Comparison of ENCODE assay signal across 1 cellular context in genomic region chr12:6961278-6961694, GRCh38.
TF ChIP-seq lines count a peak whose summit lies in the region.

No MANE protein-coding gene starts in this region.

TF ChIP-seq in HepG2, 621 proteins besides CTCF, POLR2A, EP300 and RAD21:
- no peak for TF ChIP-seq TFE3 (CRISPR knock-in tag; IDR thresholded peaks at IDR 0.05)
- no peak for TF ChIP-seq ZNF160 (CRISPR knock-in tag; IDR thresholded peaks at IDR 0.05)
- 0 out of 2 replicates have a peak, but pooled peaks have one; percentile 58 for TF ChIP-seq ZBTB38 (CRISPR knock-in tag; IDR thresholded peaks at IDR 0.05)
- peak; percentile 17; the same call in 1 of the 2 replicates for TF ChIP-seq FOSL2 (CRISPR knock-in tag; IDR thresholded peaks at IDR 0.05)
- no peak for TF ChIP-seq ZNF282 (IDR thresholded peaks at IDR 0.05; ENCODE audit: partially characterized antibody)
- TF ChIP-seq ZNF329 (CRISPR knock-in tag; IDR thresholded peaks at IDR 0.05; ENCODE audit: low read depth) = no peak
- TF ChIP-seq KIAA2018 (CRISPR knock-in tag; IDR thresholded peaks at IDR 0.05; ENCODE audit: borderline replicate concordance) = no peak
